In genomic region chr15:68177747-68178146, GRCh38 we compare ENCODE assay signal across 16 cellular contexts.
DNase-seq lines count a peak whose midpoint lies in the region; ATAC-seq lines count a peak whose summit lies in the region.
"Had no signal": no experiment of that assay in that cellular context is flagged by ENCODE, and none has a peak within 500 bp of the region (broad histone marks: within the 10 kb centered on the region; RNA-seq: fewer than 3 reads in every experiment).

No MANE protein-coding gene starts in this region.

- H3K27ac Mint-ChIP-seq in activated naive CD8-positive, alpha-beta T cell treated with anti-CD3 and anti-CD28 coated beads, Interleukin-2, amount 50 U/mL, for 24 hours, result peak overlapping the region; percentile 22
- H3K27ac Mint-ChIP-seq in stimulated activated effector memory CD8-positive, alpha-beta T cell treated with anti-CD3 and anti-CD28 coated beads, Interleukin-12 subunit alpha, Interleukin-12 subunit beta, amount 100 ng/mL, for 72 hours, result peak overlapping the region; percentile 36

- H3K27me3 Mint-ChIP-seq in activated naive CD8-positive, alpha-beta T cell treated with anti-CD3 and anti-CD28 coated beads, Interleukin-2, amount 50 U/mL, for 24 hours, result no peaks in the 10 kb centered on the region

- no peaks in the 10 kb centered on the region for H3K4me1 Mint-ChIP-seq in activated naive CD8-positive, alpha-beta T cell treated with anti-CD3 and anti-CD28 coated beads, Interleukin-2, amount 50 U/mL, for 24 hours
- H3K4me1 Mint-ChIP-seq in stimulated activated effector memory CD8-positive, alpha-beta T cell treated with anti-CD3 and anti-CD28 coated beads, Interleukin-12 subunit alpha, Interleukin-12 subunit beta, amount 100 ng/mL, for 72 hours, result no peaks in the 10 kb centered on the region
- H3K4me1 Mint-ChIP-seq: CD14-positive monocyte, H9 had no signal

- H3K36me3 Mint-ChIP-seq in activated naive CD8-positive, alpha-beta T cell treated with anti-CD3 and anti-CD28 coated beads, Interleukin-2, amount 50 U/mL, for 24 hours (ENCODE audit: low read depth), result peaks cover 38% of the 10 kb centered on the region
- H3K36me3 Mint-ChIP-seq in stimulated activated effector memory CD8-positive, alpha-beta T cell treated with anti-CD3 and anti-CD28 coated beads, Interleukin-12 subunit alpha, Interleukin-12 subunit beta, amount 100 ng/mL, for 72 hours, result peaks cover 90% of the 10 kb centered on the region

- H3K4me3 Mint-ChIP-seq in activated naive CD8-positive, alpha-beta T cell treated with anti-CD3 and anti-CD28 coated beads, Interleukin-2, amount 50 U/mL, for 24 hours, result no peak overlapping the region
- no peak overlapping the region for H3K4me3 Mint-ChIP-seq in stimulated activated effector memory CD8-positive, alpha-beta T cell treated with anti-CD3 and anti-CD28 coated beads, Interleukin-12 subunit alpha, Interleukin-12 subunit beta, amount 100 ng/mL, for 72 hours
- H3K4me3 Mint-ChIP-seq: activated T-cell treated with anti-CD3 and anti-CD28 coated beads, Interleukin-2, amount 50 U/mL, for 4 hours; CD14-positive monocyte; H9 had no signal

- ATAC-seq in activated naive CD8-positive, alpha-beta T cell treated with anti-CD3 and anti-CD28 coated beads, Interleukin-2, amount 50 U/mL, for 24 hours, result no peak
- no peak for ATAC-seq in stimulated activated effector memory CD8-positive, alpha-beta T cell treated with anti-CD3 and anti-CD28 coated beads, Interleukin-12 subunit alpha, Interleukin-12 subunit beta, amount 100 ng/mL, for 72 hours
- ATAC-seq in GM18519 (IDR thresholded peaks at IDR 0.05; ENCODE audit: low FRiP score, unreplicated experiment), result no peak
- ATAC-seq: activated T-cell treated with anti-CD3 and anti-CD28 coated beads, Interleukin-2, amount 50 U/mL, for 4 hours had no signal

- no peaks in the 10 kb centered on the region for H3K9me3 Mint-ChIP-seq in activated naive CD8-positive, alpha-beta T cell treated with anti-CD3 and anti-CD28 coated beads, Interleukin-2, amount 50 U/mL, for 24 hours
- no peaks in the 10 kb centered on the region for H3K9me3 Mint-ChIP-seq in stimulated activated effector memory CD8-positive, alpha-beta T cell treated with anti-CD3 and anti-CD28 coated beads, Interleukin-12 subunit alpha, Interleukin-12 subunit beta, amount 100 ng/mL, for 72 hours
- H3K9me3 Mint-ChIP-seq: activated T-cell treated with anti-CD3 and anti-CD28 coated beads, Interleukin-2, amount 50 U/mL, for 4 hours; CD14-positive monocyte; H9 had no signal

- peak; percentile 56 for DNase-seq in GM03348 (ENCODE audit: low spot score)
- DNase-seq in activated naive CD8-positive, alpha-beta T cell treated with anti-CD3 and anti-CD28 coated beads, Interleukin-2, amount 50 U/mL, for 24 hours, result no peak
- DNase-seq in fibroblast of peridontal ligament (ENCODE audit: extremely low read depth), result peak; percentile 74
- DNase-seq in stimulated activated effector memory CD8-positive, alpha-beta T cell treated with anti-CD3 and anti-CD28 coated beads, Interleukin-12 subunit alpha, Interleukin-12 subunit beta, amount 100 ng/mL, for 72 hours (ENCODE audit: low spot score in 2 of 2), result no peak
- DNase-seq in kidney tubule cell (ENCODE audit: low spot score), result no peak
- DNase-seq in effector CD8-positive, alpha-beta T cell (lab: John Stamatoyannopoulos, UW), result no peak
- DNase-seq: activated T-cell treated with anti-CD3 and anti-CD28 coated beads, Interleukin-2, amount 50 U/mL, for 4 hours; amniotic stem cell; dermis blood vessel endothelial cell; erythroblast; H9; NCI-H2029 treated with DMSO at 0.1 percent for 48 hours; NCI-H510A; T1000 had no signal

Comparison
In these comparisons a context has a peak if more than half of its experiments do, and no peak if none do; other contexts are left out.
1. DNase-seq: peak in GM03348 (single experiment) and fibroblast of peridontal ligament (single experiment); none in activated naive CD8-positive, alpha-beta T cell treated with anti-CD3 and anti-CD28 coated beads, Interleukin-2, amount 50 U/mL, for 24 hours (single experiment), stimulated activated effector memory CD8-positive, alpha-beta T cell treated with anti-CD3 and anti-CD28 coated beads, Interleukin-12 subunit alpha, Interleukin-12 subunit beta, amount 100 ng/mL, for 72 hours (0 of 2), kidney tubule cell (single experiment) and effector CD8-positive, alpha-beta T cell (single experiment).